ENCODE assay signal across 17 cellular contexts in the genomic region with DNA sequence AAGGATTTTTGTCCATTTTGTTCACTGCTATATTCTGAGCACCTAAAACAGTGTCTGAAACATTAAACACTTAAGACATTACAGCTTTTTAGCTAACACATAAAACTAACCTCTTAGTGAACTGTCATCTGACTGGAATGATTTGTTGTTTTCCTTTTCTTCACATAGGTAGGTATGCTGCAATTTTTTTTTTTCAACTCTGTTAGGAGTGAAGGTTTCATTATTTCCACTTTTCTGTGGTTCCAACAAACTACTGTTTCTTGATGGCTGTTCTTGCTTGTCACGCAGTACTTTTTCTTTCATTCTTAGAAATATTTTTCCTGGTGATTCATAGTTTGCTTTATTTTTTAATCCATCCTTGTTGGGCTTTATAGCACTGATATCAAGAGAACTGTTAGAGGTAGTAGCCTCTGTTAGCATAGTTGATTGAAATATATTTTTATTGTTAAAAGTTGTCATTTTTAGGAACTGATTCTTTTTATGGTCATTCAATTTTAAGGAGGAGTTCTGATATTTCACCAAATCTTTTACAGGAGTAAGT. TPM values are rescaled to one million over a fixed set of nuclear protein-coding genes. Genes with fewer than 3 reads are reported as not detected.
A peak's percentile ranks its signal among the peaks of the same experiment; 100 is the strongest.
DNase-seq lines count a peak whose midpoint lies in the region; ATAC-seq, FAIRE-seq and TF ChIP-seq lines count a peak whose summit lies in the region.
"Had no signal": no experiment of that assay in that cellular context is flagged by ENCODE, and none has a peak within 500 bp of the region (broad histone marks: within the 10 kb centered on the region; RNA-seq: fewer than 3 reads in every experiment).

No MANE protein-coding gene starts in this region.

- H3K27me3 Mint-ChIP-seq in progenitor cell of endocrine pancreas: no peaks in the 10 kb centered on the region
- H3K27me3 Mint-ChIP-seq: activated CD4-positive, alpha-beta T cell treated with anti-CD3 and anti-CD28 coated beads, Interleukin-2, amount 10 ng/mL, durations not matched to agents 7 days and 5 days; memory B cell had no signal

- peak; percentile 18 for FAIRE-seq in GM18507 (lab: Jason Lieb, UNC)
- FAIRE-seq: bronchial epithelial cell had no signal

- H3K4me1 Mint-ChIP-seq in progenitor cell of endocrine pancreas (ENCODE audit: low read depth): peaks cover 5% of the 10 kb centered on the region

- no peak overlapping the region for H3K27ac Mint-ChIP-seq in progenitor cell of endocrine pancreas
- H3K27ac Mint-ChIP-seq: activated CD4-positive, alpha-beta T cell treated with anti-CD3 and anti-CD28 coated beads, Interleukin-2, amount 10 ng/mL, durations not matched to agents 7 days and 5 days; CD8-positive, alpha-beta T cell; memory B cell had no signal

- DNase-seq in GM18507 (ENCODE audit: extremely low spot score, insufficient read length, low read depth) (no peak), fibroblast of peridontal ligament (ENCODE audit: extremely low read depth) (peak; percentile 49), NCI-H2107 treated with DMSO at 0.1 percent for 48 hours (lab: John Stamatoyannopoulos, UW; ENCODE audit: unreplicated experiment) (no peak), progenitor cell of endocrine pancreas (ENCODE audit: low spot score, unreplicated experiment) (no peak), Kasumi-1 (lab: John Stamatoyannopoulos, UW) (no peak)
- DNase-seq: activated CD4-positive, alpha-beta T cell treated with anti-CD3 and anti-CD28 coated beads, Interleukin-2, amount 10 ng/mL, durations not matched to agents 7 days and 5 days; activated gamma-delta T cell treated with Interleukin-2 at 50 U/mL for 16 hours; CD8-positive, alpha-beta T cell; gastrocnemius medialis; KBM-7; NCI-H1694; occipital lobe had no signal

- TF ChIP-seq CTCF in progenitor cell of endocrine pancreas (IDR thresholded peaks at IDR 0.05; ENCODE audit: unreplicated experiment): no peak

- ATAC-seq in GM19372 (IDR thresholded peaks at IDR 0.05; ENCODE audit: low read depth, unreplicated experiment) (peak; percentile 37), HG03469 (IDR thresholded peaks at IDR 0.05; ENCODE audit: unreplicated experiment) (peak; percentile 37), HG03280 (IDR thresholded peaks at IDR 0.05; ENCODE audit: unreplicated experiment) (no peak)
- ATAC-seq: CD8-positive, alpha-beta T cell; gastrocnemius medialis had no signal

- peaks cover 3% of the 10 kb centered on the region for H3K9me3 Mint-ChIP-seq in progenitor cell of endocrine pancreas (ENCODE audit: low read depth)
- H3K9me3 Mint-ChIP-seq: activated CD4-positive, alpha-beta T cell treated with anti-CD3 and anti-CD28 coated beads, Interleukin-2, amount 10 ng/mL, durations not matched to agents 7 days and 5 days; CD8-positive, alpha-beta T cell; memory B cell had no signal

- no peak overlapping the region for H3K4me3 Mint-ChIP-seq in progenitor cell of endocrine pancreas (ENCODE audit: low read depth)
- H3K4me3 Mint-ChIP-seq: activated CD4-positive, alpha-beta T cell treated with anti-CD3 and anti-CD28 coated beads, Interleukin-2, amount 10 ng/mL, durations not matched to agents 7 days and 5 days; CD8-positive, alpha-beta T cell; memory B cell had no signal

- H3K36me3 Mint-ChIP-seq in progenitor cell of endocrine pancreas (ENCODE audit: insufficient read depth): peaks cover 3% of the 10 kb centered on the region
- H3K36me3 Mint-ChIP-seq: memory B cell had no signal

RNA-seq across cellular contexts. Expression of gene MIS18BP1, which starts 6.3 kb away (rescaled TPM):
- total RNA-seq in progenitor cell of endocrine pancreas: 39.7 and 40.4 TPM in 2 replicates
